ENCODE assay signal across 23 cellular contexts in the genomic region with DNA sequence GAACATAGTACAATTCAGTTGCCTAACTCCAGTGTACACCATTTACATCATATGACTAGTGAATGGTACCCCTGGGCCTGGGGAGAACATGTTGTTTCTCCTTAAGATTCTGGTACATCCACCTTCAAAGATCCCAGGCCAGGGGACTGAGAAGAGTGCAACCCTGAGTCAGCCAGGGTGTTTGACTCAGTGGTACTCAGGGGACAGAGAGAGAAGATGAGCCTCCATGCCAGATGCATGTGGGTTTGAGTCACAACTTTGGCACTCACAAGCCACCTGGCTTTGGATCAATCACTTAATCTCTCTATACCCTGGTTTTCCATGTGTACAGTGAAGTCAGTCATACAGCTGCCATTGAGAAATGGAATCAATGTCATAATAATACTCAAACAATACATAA. TPM values are rescaled to one million over a fixed set of nuclear protein-coding genes. Genes with fewer than 3 reads are reported as not detected.
DNase-seq lines count a peak whose midpoint lies in the region; ATAC-seq, FAIRE-seq and TF ChIP-seq lines count a peak whose summit lies in the region.
"Had no signal": no experiment of that assay in that cellular context is flagged by ENCODE, and none has a peak within 500 bp of the region (broad histone marks: within the 10 kb centered on the region; RNA-seq: fewer than 3 reads in every experiment).

No MANE protein-coding gene starts in this region.

- TF ChIP-seq CTCF in AG10803 (conservative IDR thresholded peaks at IDR 0.05; ENCODE audit: low read length) (no peak), fibroblast of mammary gland (conservative IDR thresholded peaks at IDR 0.05; ENCODE audit: control insufficient read depth, insufficient read depth, low read depth, low read length) (no peak), gastrocnemius medialis (IDR thresholded peaks at IDR 0.05 in 4 of 5, conservative IDR thresholded peaks at IDR 0.05 in 1 of 5) (no peak)

- in situ Hi-C loops in gastrocnemius medialis (cut with MboI; ENCODE audit: low sequenced_read_pairs in 4 of 4) = no loop called here

- H3K4me3 ChIP-seq in AG10803 (ENCODE audit: low read length) (no peak overlapping the region), fibroblast of mammary gland (ENCODE audit: control insufficient read depth, low read depth, low read length) (no peak overlapping the region), gastrocnemius medialis (no peak overlapping the region), small intestine (ENCODE audit: low read depth in 1 of 2, low read length in 2 of 2) (no peak overlapping the region)
- H3K4me3 ChIP-seq: GM23338, hepatocyte, thyroid gland had no signal

- no peak for TF ChIP-seq POLR2A in gastrocnemius medialis (IDR thresholded peaks at IDR 0.05)

- H3K27me3 ChIP-seq in gastrocnemius medialis = no peaks in the 10 kb centered on the region
- H3K27me3 ChIP-seq in small intestine (ENCODE audit: control insufficient read depth in 2 of 2, insufficient read depth in 2 of 2, low read length in 2 of 2) = no peaks in the 10 kb centered on the region
- H3K27me3 ChIP-seq: hepatocyte, thyroid gland had no signal

- ATAC-seq in gastrocnemius medialis (peak; percentile 55 to 70), HG03460 (IDR thresholded peaks at IDR 0.05; ENCODE audit: unreplicated experiment) (no peak)
- ATAC-seq: activated CD8-positive, alpha-beta T cell treated with anti-CD3 and anti-CD28 coated beads for 36 hours; esophagus mucosa; GM23338; natural killer cell treated with Interleukin-12 subunit alpha and Interleukin-12 subunit beta and Interleukin-15 and Interleukin-18, amount 100 ng/mL, for 72 hours had no signal

- H3K4me1 ChIP-seq in gastrocnemius medialis = no peaks in the 10 kb centered on the region
- no peaks in the 10 kb centered on the region for H3K4me1 ChIP-seq in small intestine (ENCODE audit: control insufficient read depth in 2 of 2, insufficient read depth in 1 of 2, low read depth in 1 of 2, low read length in 1 of 2)
- H3K4me1 ChIP-seq: thyroid gland had no signal

- intact Hi-C loops in gastrocnemius medialis (cut with DNase I; ENCODE audit: low total_unique reads) = no loop called here

- peak; percentile 58 for DNase-seq in AG10803 (ENCODE audit: low read depth)
- peak; percentile 70 for DNase-seq in RPMI7951 (ENCODE audit: low read depth)
- peak; percentile 99 for DNase-seq in fibroblast of mammary gland (ENCODE audit: low read depth)
- DNase-seq in gastrocnemius medialis = peak; percentile 46 to 57
- DNase-seq in AG20443 (ENCODE audit: low spot score) = no peak
- DNase-seq in small intestine = no peak
- DNase-seq in GDM1 (lab: John Stamatoyannopoulos, UW) = no peak
- DNase-seq: activated CD8-positive, alpha-beta T cell treated with anti-CD3 and anti-CD28 coated beads for 36 hours; activated naive CD8-positive, alpha-beta T cell treated with anti-CD3 and anti-CD28 coated beads, Interleukin-2, amount 10 ng/mL, durations not matched to agents 7 days and 5 days; activated T-cell treated with anti-CD3 and anti-CD28 coated beads, Interleukin-2, amount 50 U/mL, for 72 hours; CD4-positive, alpha-beta memory T cell; central memory CD4-positive, alpha-beta T cell; NCI-H2029; NCI-H446 treated with DMSO at 0.1 percent for 48 hours; stimulated activated CD4-positive, alpha-beta T cell treated with anti-CD3 and anti-CD28 coated beads, Interleukin-12 subunit alpha, Interleukin-12 subunit beta, amount 100 ng/mL, for 4 hours; thyroid gland had no signal

- H3K9me3 ChIP-seq in gastrocnemius medialis (no peaks in the 10 kb centered on the region), small intestine (ENCODE audit: control insufficient read depth, low read depth) (no peaks in the 10 kb centered on the region)
- H3K9me3 ChIP-seq: thyroid gland had no signal

- H3K27ac ChIP-seq in gastrocnemius medialis (peak overlapping the region in 1 of 4 donors; percentile 13), small intestine (ENCODE audit: low read depth in 1 of 2, low read length in 1 of 2) (no peak overlapping the region)
- H3K27ac ChIP-seq: VCaP had no signal

- H3K36me3 ChIP-seq in gastrocnemius medialis (no peaks in the 10 kb centered on the region), small intestine (ENCODE audit: control insufficient read depth in 2 of 2, insufficient read depth in 2 of 2, low read length in 2 of 2) (no peaks in the 10 kb centered on the region)
- H3K36me3 ChIP-seq: thyroid gland had no signal

- FAIRE-seq in small intestine (lab: Jason Lieb, UNC) = no peak
- FAIRE-seq: keratinocyte had no signal

RNA-seq across cellular contexts. Expression of a gene that starts 53.7 kb away (rescaled TPM):
- 26.4 and 35.8 TPM in 2 replicates for total RNA-seq in RPMI7951 (2014; rRNA removed; shearing (Covaris generic))
- total RNA-seq in gastrocnemius medialis = 100 to 1,000 TPM in 2 of 4 donors, 10 to 100 TPM in 2; 44.2 to 120 (median 83.4) TPM
- 1 to 10 TPM in 2 of 3 donors, under 1 TPM in 1; 0.45 to 7.4 (median 1.1) TPM for polyA plus RNA-seq in small intestine
- total RNA-seq: activated naive CD8-positive, alpha-beta T cell treated with anti-CD3 and anti-CD28 coated beads, Interleukin-2, amount 10 ng/mL, durations not matched to agents 7 days and 5 days; CD4-positive, alpha-beta memory T cell had no signal

Comparison
In these comparisons a context has a peak if more than half of its experiments do, and no peak if none do; other contexts are left out.
1. DNase-seq: peak in AG10803 (single experiment), RPMI7951 (single experiment), fibroblast of mammary gland (single experiment) and gastrocnemius medialis (2 of 2); none in AG20443 (single experiment), small intestine (single experiment) and GDM1 (single experiment).